ENCODE assay signal across 32 cellular contexts in the genomic region with DNA sequence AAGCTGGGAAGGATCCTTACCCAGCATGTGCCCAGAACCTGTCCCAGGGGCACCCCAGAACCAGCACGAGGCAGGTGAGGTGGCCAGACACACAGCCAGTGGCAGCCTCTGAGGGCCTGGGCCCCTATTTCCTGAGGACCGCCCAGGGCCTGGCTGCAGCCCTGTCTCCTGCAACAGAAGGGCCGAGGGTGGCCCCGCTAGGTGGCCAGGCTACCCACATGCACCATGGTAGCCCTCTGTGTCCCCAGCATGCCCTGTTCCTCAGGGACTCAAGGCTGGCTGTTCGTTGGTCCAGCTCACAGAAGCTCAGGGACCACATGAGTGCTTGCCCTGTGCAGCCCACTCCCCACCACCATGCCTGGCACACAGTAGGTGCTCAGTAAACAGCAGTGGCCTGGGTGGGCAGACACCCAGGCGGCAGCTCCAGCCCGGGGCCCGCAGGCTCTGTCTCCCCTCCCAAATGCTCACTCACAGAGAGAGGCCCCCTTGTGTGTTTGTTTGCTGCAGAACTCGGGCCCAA. TPM values are rescaled to one million over a fixed set of nuclear protein-coding genes. Genes with fewer than 3 reads are reported as not detected.
"Had no signal": no experiment of that assay in that cellular context is flagged by ENCODE, and none has a peak within 500 bp of the region (broad histone marks: within the 10 kb centered on the region; RNA-seq: fewer than 3 reads in every experiment).

No MANE protein-coding gene starts in this region.

- H2AFZ ChIP-seq: PC-9 had no signal

- H3K4me1 ChIP-seq: SJSA1 had no signal

- H3K9me2 ChIP-seq: SK-N-SH had no signal

- H3K36me3 Mint-ChIP-seq: activated CD4-positive, alpha-beta memory T cell treated with anti-CD3 and anti-CD28 coated beads for 36 hours; activated naive CD4-positive, alpha-beta T cell treated with anti-CD3 and anti-CD28 coated beads, Interleukin-2, amount 10 ng/mL, durations not matched to agents 7 days and 5 days; activated naive CD8-positive, alpha-beta T cell had no signal

- H3K27ac ChIP-seq: brain microvascular endothelial cell, PC-9, SJSA1, VCaP had no signal

- H3K4me1 Mint-ChIP-seq: activated B cell treated with CpG ODN at 0.5 μM for 24 hours; activated naive CD4-positive, alpha-beta T cell treated with anti-CD3 and anti-CD28 coated beads, Interleukin-2, amount 10 ng/mL, durations not matched to agents 7 days and 5 days; activated naive CD8-positive, alpha-beta T cell treated with anti-CD3 and anti-CD28 coated beads, Interleukin-2, amount 50 U/mL, for 24 hours had no signal

- H3K27ac Mint-ChIP-seq: activated B cell treated with CpG ODN at 0.5 μM for 24 hours; activated CD4-positive, alpha-beta memory T cell treated with anti-CD3 and anti-CD28 coated beads for 36 hours; activated naive CD4-positive, alpha-beta T cell treated with anti-CD3 and anti-CD28 coated beads, Interleukin-2, amount 10 ng/mL, durations not matched to agents 7 days and 5 days; activated naive CD8-positive, alpha-beta T cell; activated naive CD8-positive, alpha-beta T cell treated with anti-CD3 and anti-CD28 coated beads, Interleukin-2, amount 50 U/mL, for 24 hours; T-helper 1 cell treated with Interleukin-12 subunit alpha and Interleukin-12 subunit beta and Interleukin-4 antibody, amounts not matched to agents 30 μg/mL and 1 μg/mL, for 36 hours had no signal

- H3K36me3 ChIP-seq: brain microvascular endothelial cell, MG63, SJSA1 had no signal

- H3K9me3 Mint-ChIP-seq: activated B cell treated with CpG ODN at 0.5 μM for 24 hours; activated CD4-positive, alpha-beta memory T cell treated with anti-CD3 and anti-CD28 coated beads for 36 hours; activated naive CD4-positive, alpha-beta T cell treated with anti-CD3 and anti-CD28 coated beads, Interleukin-2, amount 10 ng/mL, durations not matched to agents 7 days and 5 days; activated naive CD8-positive, alpha-beta T cell treated with anti-CD3 and anti-CD28 coated beads, Interleukin-2, amount 50 U/mL, for 24 hours; T-helper 1 cell treated with Interleukin-12 subunit alpha and Interleukin-12 subunit beta and Interleukin-4 antibody, amounts not matched to agents 30 μg/mL and 1 μg/mL, for 36 hours had no signal

- DNase-seq: activated B cell treated with CpG ODN at 0.5 μM for 24 hours; activated CD4-positive, alpha-beta memory T cell treated with anti-CD3 and anti-CD28 coated beads for 36 hours; activated CD4-positive, alpha-beta T cell treated with anti-CD3 and anti-CD28 coated beads for 4 hours; activated CD4-positive, alpha-beta T cell treated with anti-CD3 and anti-CD28 coated beads, Interleukin-2, amount 50 U/mL, for 1 hour; activated CD4-positive, CD25-positive, alpha-beta regulatory T cell treated with anti-CD3 and anti-CD28 coated beads, Interleukin-2, amount 50 U/mL, for 72 hours; activated CD8-positive, alpha-beta memory T cell treated with anti-CD3 and anti-CD28 coated beads, Interleukin-2, amount 50 U/mL, for 4 hours; activated effector memory CD4-positive, alpha-beta T cell treated with Interleukin-2 at 50 U/mL for 16 hours; activated naive CD4-positive, alpha-beta T cell treated with anti-CD3 and anti-CD28 coated beads, Interleukin-2, amount 10 ng/mL, durations not matched to agents 7 days and 5 days; activated naive CD8-positive, alpha-beta T cell treated with anti-CD3 and anti-CD28 coated beads, Interleukin-2, amount 50 U/mL, for 24 hours; activated T-cell treated with anti-CD3 and anti-CD28 coated beads, Interleukin-2, amount 50 U/mL, for 48 hours; anterior cingulate cortex; brain microvascular endothelial cell; central memory CD4-positive, alpha-beta T cell; Kasumi-1; KG1; MG63; NCI-H1048; NCI-H1105 treated with DMSO at 0.1 percent for 48 hours; NCI-H1436 treated with DMSO at 0.1 percent for 48 hours; NCI-H1694 treated with DMSO at 0.1 percent for 48 hours; NCI-H2029; NCI-H510A; NCI-H748 treated with DMSO at 0.1 percent for 48 hours; NK-92 treated with Interleukin-12 subunit alpha and Interleukin-12 subunit beta, amount 100 ng/mL, for 24 hours; PC-9; SHP77 treated with DMSO at 0.1 percent for 48 hours had no signal

- H3K4me3 Mint-ChIP-seq: activated B cell treated with CpG ODN at 0.5 μM for 24 hours; activated CD4-positive, alpha-beta memory T cell treated with anti-CD3 and anti-CD28 coated beads for 36 hours; activated naive CD4-positive, alpha-beta T cell treated with anti-CD3 and anti-CD28 coated beads, Interleukin-2, amount 10 ng/mL, durations not matched to agents 7 days and 5 days; activated naive CD8-positive, alpha-beta T cell; activated naive CD8-positive, alpha-beta T cell treated with anti-CD3 and anti-CD28 coated beads, Interleukin-2, amount 50 U/mL, for 24 hours; T-helper 1 cell treated with Interleukin-12 subunit alpha and Interleukin-12 subunit beta and Interleukin-4 antibody, amounts not matched to agents 30 μg/mL and 1 μg/mL, for 36 hours had no signal

- ATAC-seq: activated naive CD8-positive, alpha-beta T cell treated with anti-CD3 and anti-CD28 coated beads, Interleukin-2, amount 50 U/mL, for 24 hours had no signal

- H3K4me3 ChIP-seq: MG63, PC-9, SJSA1 had no signal

- H3K9me3 ChIP-seq: MG63, SJSA1, SK-N-SH had no signal

- H3K9ac ChIP-seq: SK-N-SH had no signal

- H3K4me2 ChIP-seq: PC-9, SK-N-SH had no signal

RNA-seq across cellular contexts. Expression of gene HRH3, which starts 8.2 kb away (rescaled TPM):
- total RNA-seq: activated B cell treated with CpG ODN at 0.5 μM for 24 hours; activated CD4-positive, alpha-beta memory T cell treated with anti-CD3 and anti-CD28 coated beads for 36 hours; OCI-LY7; PC-9; SJSA1 had no signal
